In genomic region chr7:117237646-117238045, GRCh38 we compare ENCODE assay signal across 15 cellular contexts.
"Had no signal": no experiment of that assay in that cellular context is flagged by ENCODE, and none has a peak within 500 bp of the region (broad histone marks: within the 10 kb centered on the region; RNA-seq: fewer than 3 reads in every experiment).

No MANE protein-coding gene starts in this region.

- H3K4me1 Mint-ChIP-seq: activated CD4-positive, alpha-beta T cell treated with anti-CD3 and anti-CD28 coated beads, Interleukin-2, amount 10 ng/mL, durations not matched to agents 7 days and 5 days; activated naive CD8-positive, alpha-beta T cell treated with anti-CD3 and anti-CD28 coated beads for 36 hours; stimulated activated effector memory CD8-positive, alpha-beta T cell treated with anti-CD3 and anti-CD28 coated beads, Interleukin-12 subunit alpha, Interleukin-12 subunit beta, amount 100 ng/mL, for 72 hours had no signal

- H3K36me3 Mint-ChIP-seq: activated naive CD8-positive, alpha-beta T cell treated with anti-CD3 and anti-CD28 coated beads for 36 hours; stimulated activated effector memory CD8-positive, alpha-beta T cell treated with anti-CD3 and anti-CD28 coated beads, Interleukin-12 subunit alpha, Interleukin-12 subunit beta, amount 100 ng/mL, for 72 hours had no signal

- H3K4me3 Mint-ChIP-seq: activated CD4-positive, alpha-beta T cell treated with anti-CD3 and anti-CD28 coated beads, Interleukin-2, amount 10 ng/mL, durations not matched to agents 7 days and 5 days; activated naive CD8-positive, alpha-beta T cell treated with anti-CD3 and anti-CD28 coated beads for 36 hours; natural killer cell treated with Interleukin-12 subunit alpha and Interleukin-12 subunit beta and Interleukin-15 and Interleukin-18, amount 100 ng/mL, for 72 hours; stimulated activated effector memory CD8-positive, alpha-beta T cell treated with anti-CD3 and anti-CD28 coated beads, Interleukin-12 subunit alpha, Interleukin-12 subunit beta, amount 100 ng/mL, for 72 hours had no signal

- ATAC-seq: body of pancreas; natural killer cell treated with Interleukin-12 subunit alpha and Interleukin-12 subunit beta and Interleukin-15 and Interleukin-18, amount 100 ng/mL, for 72 hours; stimulated activated effector memory CD8-positive, alpha-beta T cell treated with anti-CD3 and anti-CD28 coated beads, Interleukin-12 subunit alpha, Interleukin-12 subunit beta, amount 100 ng/mL, for 72 hours had no signal

- DNase-seq: activated CD4-positive, alpha-beta T cell treated with anti-CD3 and anti-CD28 coated beads, Interleukin-2, amount 10 ng/mL, durations not matched to agents 7 days and 5 days; activated CD8-positive, alpha-beta memory T cell treated with anti-CD3 and anti-CD28 coated beads, Interleukin-2, amount 50 U/mL, for 48 hours; activated naive CD8-positive, alpha-beta T cell treated with anti-CD3 and anti-CD28 coated beads for 36 hours; amygdala; body of pancreas; caudate nucleus; colonic mucosa; hypothalamus; kidney; left ventricle myocardium inferior; retina; stimulated activated CD4-positive, alpha-beta T cell treated with anti-CD3 and anti-CD28 coated beads, Interleukin-12 subunit alpha, Interleukin-12 subunit beta, amount 100 ng/mL, for 4 hours; thyroid gland had no signal

- H3K27ac Mint-ChIP-seq: activated CD4-positive, alpha-beta T cell treated with anti-CD3 and anti-CD28 coated beads, Interleukin-2, amount 10 ng/mL, durations not matched to agents 7 days and 5 days; activated naive CD8-positive, alpha-beta T cell treated with anti-CD3 and anti-CD28 coated beads for 36 hours; natural killer cell treated with Interleukin-12 subunit alpha and Interleukin-12 subunit beta and Interleukin-15 and Interleukin-18, amount 100 ng/mL, for 72 hours; stimulated activated effector memory CD8-positive, alpha-beta T cell treated with anti-CD3 and anti-CD28 coated beads, Interleukin-12 subunit alpha, Interleukin-12 subunit beta, amount 100 ng/mL, for 72 hours had no signal

- H3K9me3 Mint-ChIP-seq: activated CD4-positive, alpha-beta T cell treated with anti-CD3 and anti-CD28 coated beads, Interleukin-2, amount 10 ng/mL, durations not matched to agents 7 days and 5 days; natural killer cell treated with Interleukin-12 subunit alpha and Interleukin-12 subunit beta and Interleukin-15 and Interleukin-18, amount 100 ng/mL, for 72 hours had no signal
